In the genomic region with DNA sequence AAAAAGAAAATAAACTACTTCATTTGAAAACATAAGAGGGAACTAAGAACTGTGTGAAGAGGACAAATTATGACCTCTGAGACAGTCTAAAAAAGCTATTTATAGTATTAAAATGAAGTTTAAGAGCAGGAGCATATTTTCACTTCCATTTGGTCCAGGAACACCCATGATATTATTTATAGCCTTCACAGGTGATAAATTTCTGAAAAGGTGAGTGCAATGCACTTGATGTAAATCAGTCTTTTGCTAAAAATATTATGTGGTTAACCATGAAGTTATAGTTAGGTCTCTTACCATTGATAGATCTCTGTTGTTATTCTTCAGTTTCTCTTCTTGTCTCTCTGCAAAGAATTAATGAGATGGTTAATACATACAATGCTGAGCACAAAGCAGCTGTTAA, we compare ENCODE assay signal across 12 cellular contexts. TPM values are rescaled to one million over a fixed set of nuclear protein-coding genes. Genes with fewer than 3 reads are reported as not detected.
DNase-seq lines count a peak whose midpoint lies in the region; ATAC-seq and TF ChIP-seq lines count a peak whose summit lies in the region.
"Had no signal": no experiment of that assay in that cellular context is flagged by ENCODE, and none has a peak within 500 bp of the region (broad histone marks: within the 10 kb centered on the region; RNA-seq: fewer than 3 reads in every experiment).

No MANE protein-coding gene starts in this region.

- ATAC-seq in GM18517 (IDR thresholded peaks at IDR 0.05; ENCODE audit: unreplicated experiment) (peak; percentile 98), GM21423 (IDR thresholded peaks at IDR 0.05; ENCODE audit: unreplicated experiment) (peak; percentile 90), HG03025 (IDR thresholded peaks at IDR 0.05; ENCODE audit: low FRiP score, unreplicated experiment) (peak; percentile 82)
- no peak for ATAC-seq in naive thymus-derived CD8-positive, alpha-beta T cell
- ATAC-seq: activated T-cell treated with anti-CD3 and anti-CD28 coated beads, Interleukin-2, amount 50 U/mL, for 72 hours; HepG2 had no signal

- peak overlapping the region in 1 of 10 donors; percentile 16 for H3K27ac Mint-ChIP-seq in naive thymus-derived CD8-positive, alpha-beta T cell
- H3K27ac Mint-ChIP-seq: activated T-cell treated with anti-CD3 and anti-CD28 coated beads, Interleukin-2, amount 50 U/mL, for 72 hours had no signal

- no peak for TF ChIP-seq POLR2A in breast epithelium (IDR thresholded peaks at IDR 0.05)

- H3K4me3 ChIP-seq in MM.1S (ENCODE audit: low read length): peak overlapping the region; percentile 30
- H3K4me3 ChIP-seq in breast epithelium: no peak overlapping the region

- H3K4me3 Mint-ChIP-seq in naive thymus-derived CD8-positive, alpha-beta T cell: no peak overlapping the region
- H3K4me3 Mint-ChIP-seq: activated T-cell treated with anti-CD3 and anti-CD28 coated beads, Interleukin-2, amount 50 U/mL, for 72 hours had no signal

- no peaks in the 10 kb centered on the region for H4K20me1 ChIP-seq in MM.1S (ENCODE audit: insufficient read depth, low read length)

- peaks cover 0 to 78% (median 19%) of the 10 kb centered on the region in 3 donors for H3K36me3 Mint-ChIP-seq in naive thymus-derived CD8-positive, alpha-beta T cell

- no peaks in the 10 kb centered on the region for H3K9me3 Mint-ChIP-seq in naive thymus-derived CD8-positive, alpha-beta T cell
- H3K9me3 Mint-ChIP-seq: activated T-cell treated with anti-CD3 and anti-CD28 coated beads, Interleukin-2, amount 50 U/mL, for 72 hours had no signal

- H3K4me2 ChIP-seq in MM.1S (ENCODE audit: low read depth, low read length): peak overlapping the region; percentile 90

- H3K27me3 ChIP-seq in MM.1S (replicated peaks; ENCODE audit: insufficient read depth, low read length) (no peaks in the 10 kb centered on the region), breast epithelium (no peaks in the 10 kb centered on the region)

- H3K9me3 ChIP-seq in MM.1S (replicated peaks; ENCODE audit: insufficient read depth, low read length): no peaks in the 10 kb centered on the region
- no peaks in the 10 kb centered on the region for H3K9me3 ChIP-seq in breast epithelium

- POLR2A ChIA-PET in naive thymus-derived CD8-positive, alpha-beta T cell (lab: Charles Lee): interaction anchor here (0.7 kb wide), 1 partner anchor 56 kb away, joined by 3 read pairs; no protein-coding TSS in a partner anchor

- TF ChIP-seq CTCF in MM.1S (IDR thresholded peaks at IDR 0.05; ENCODE audit: low read length): no peak
- no peak for TF ChIP-seq CTCF in breast epithelium (IDR thresholded peaks at IDR 0.05)

- no peaks in the 10 kb centered on the region for H3K9me2 ChIP-seq in MM.1S (replicated peaks; ENCODE audit: insufficient read depth, low read length)

- no peaks in the 10 kb centered on the region for H3K27me3 Mint-ChIP-seq in naive thymus-derived CD8-positive, alpha-beta T cell

- peaks cover 67% of the 10 kb centered on the region for H3K79me2 ChIP-seq in MM.1S (ENCODE audit: low read length)

- peaks cover 44% of the 10 kb centered on the region for H3K4me1 ChIP-seq in MM.1S (ENCODE audit: low read length)
- no peaks in the 10 kb centered on the region for H3K4me1 ChIP-seq in breast epithelium

- intact Hi-C loops in breast epithelium (cut with DNase I; ENCODE audit: low total_unique reads): no loop called here

- H3K36me3 ChIP-seq in MM.1S (replicated peaks; ENCODE audit: insufficient read depth, low read length): peaks cover 3% of the 10 kb centered on the region
- H3K36me3 ChIP-seq in breast epithelium: no peaks in the 10 kb centered on the region

- peaks cover 30% of the 10 kb centered on the region for H3F3A ChIP-seq in MM.1S (ENCODE audit: insufficient read depth, low read length)

- H2AFZ ChIP-seq in MM.1S (ENCODE audit: low read length): no peak overlapping the region

- DNase-seq in MM.1S (peak; percentile 98), breast epithelium (ENCODE audit: low spot score in 2 of 2) (no peak), mucosa of gallbladder (ENCODE audit: low spot score) (no peak), NCI-H1694 (lab: John Stamatoyannopoulos, UW) (no peak)
- DNase-seq in naive thymus-derived CD8-positive, alpha-beta T cell: no peak
- DNase-seq: activated T-cell treated with anti-CD3 and anti-CD28 coated beads, Interleukin-2, amount 50 U/mL, for 72 hours; NCI-H2029 treated with DMSO at 0.1 percent for 48 hours had no signal

- H3K27ac ChIP-seq in MM.1S (ENCODE audit: low read length) (peak overlapping the region; percentile 84), breast epithelium (no peak overlapping the region)
- H3K27ac ChIP-seq: C4-2B had no signal

- peaks cover 2 to 20% (median 15%) of the 10 kb centered on the region in 4 donors for H3K4me1 Mint-ChIP-seq in naive thymus-derived CD8-positive, alpha-beta T cell

- H3K9ac ChIP-seq in MM.1S (ENCODE audit: low read length): peak overlapping the region; percentile 46; the same call in 1 of the 2 replicates

RNA-seq across cellular contexts. Expression of a gene that starts 14.7 kb away (rescaled TPM):
- 10 to 100 TPM; 57.1 to 89.4 (median 68.8) TPM for total RNA-seq in breast epithelium
- total RNA-seq in mucosa of gallbladder: 149 TPM
- total RNA-seq in naive thymus-derived CD8-positive, alpha-beta T cell: 10 to 100 TPM; 54.4 to 54.7 TPM
- polyA plus RNA-seq in naive thymus-derived CD8-positive, alpha-beta T cell: 100 to 1,000 TPM in 1 of 3 donors, 10 to 100 TPM in 2; 92.3 to 126 (median 97.3) TPM

RNA-seq across cellular contexts. Expression of a gene that starts 55.6 kb away (rescaled TPM):
- total RNA-seq in breast epithelium (100 to 1,000 TPM in 2 of 3 donors, 10 to 100 TPM in 1; 98.6 to 165 (median 110) TPM), mucosa of gallbladder (77.3 TPM)
- 10 to 100 TPM; 35.9 to 40.8 TPM for total RNA-seq in naive thymus-derived CD8-positive, alpha-beta T cell
- 10 to 100 TPM; 67.7 to 90.3 (median 79.4) TPM for polyA plus RNA-seq in naive thymus-derived CD8-positive, alpha-beta T cell

Comparison
In these comparisons a context has a peak if more than half of its experiments do, and no peak if none do; other contexts are left out.
1. ATAC-seq: peak in GM18517 (single experiment), GM21423 (single experiment) and HG03025 (single experiment); none in naive thymus-derived CD8-positive, alpha-beta T cell (0 of 2).